ENCODE assay signal across 36 cellular contexts in the genomic region with DNA sequence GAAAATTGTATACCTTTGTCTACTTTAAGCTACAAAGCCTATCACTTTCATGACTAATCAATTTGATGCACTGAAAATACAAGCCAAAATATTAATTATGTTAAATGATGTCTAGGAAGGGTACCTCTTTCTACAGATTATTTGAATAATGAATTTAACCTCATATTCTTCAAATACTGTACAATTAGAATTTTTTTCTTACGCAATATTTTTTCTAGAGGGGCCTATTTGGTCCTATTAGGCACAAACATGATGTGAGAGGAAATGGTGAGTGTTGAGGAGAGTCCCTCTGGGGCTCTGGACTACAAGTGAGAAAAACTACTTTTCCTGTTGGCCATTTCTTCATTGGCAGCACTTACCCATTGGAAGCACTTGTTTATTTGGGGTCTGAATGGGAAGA. TPM values are rescaled to one million over a fixed set of nuclear protein-coding genes. Genes with fewer than 3 reads are reported as not detected.
"Had no signal": no experiment of that assay in that cellular context is flagged by ENCODE, and none has a peak within 500 bp of the region (broad histone marks: within the 10 kb centered on the region; RNA-seq: fewer than 3 reads in every experiment).

No MANE protein-coding gene starts in this region.

- H3K36me3 ChIP-seq: adrenal gland, ascending aorta, brain microvascular endothelial cell, breast epithelium, cardiac muscle cell had no signal

- DNase-seq: activated effector memory CD4-positive, alpha-beta T cell treated with anti-CD3 and anti-CD28 coated beads, Interleukin-2, amount 50 U/mL, for 16 hours; activated effector memory CD4-positive, alpha-beta T cell treated with Interleukin-2 at 50 U/mL for 16 hours; activated gamma-delta T cell; activated gamma-delta T cell treated with Interleukin-2 at 50 U/mL for 16 hours; activated naive CD4-positive, alpha-beta T cell; activated naive CD4-positive, alpha-beta T cell treated with anti-CD3 and anti-CD28 coated beads for 36 hours; activated naive CD4-positive, alpha-beta T cell treated with anti-CD3 and anti-CD28 coated beads, Interleukin-2, amount 10 ng/mL, durations not matched to agents 7 days and 5 days; activated naive CD4-positive, alpha-beta T cell treated with anti-CD3 and anti-CD28 coated beads, Interleukin-2, amount 50 U/mL, for 16 hours; activated naive CD4-positive, alpha-beta T cell treated with Interleukin-2 at 50 U/mL for 16 hours; activated naive CD8-positive, alpha-beta T cell treated with anti-CD3 and anti-CD28 coated beads for 36 hours; activated naive CD8-positive, alpha-beta T cell treated with anti-CD3 and anti-CD28 coated beads, Interleukin-2, amount 10 ng/mL, durations not matched to agents 7 days and 5 days; activated naive CD8-positive, alpha-beta T cell treated with anti-CD3 and anti-CD28 coated beads, Interleukin-2, amount 50 U/mL, for 24 hours; activated T-cell treated with anti-CD3 and anti-CD28 coated beads, Interleukin-2, amount 50 U/mL, for 1 hour; activated T-cell treated with anti-CD3 and anti-CD28 coated beads, Interleukin-2, amount 50 U/mL, for 24 hours; activated T-cell treated with anti-CD3 and anti-CD28 coated beads, Interleukin-2, amount 50 U/mL, for 4 hours; activated T-cell treated with anti-CD3 and anti-CD28 coated beads, Interleukin-2, amount 50 U/mL, for 48 hours; activated T-cell treated with anti-CD3 and anti-CD28 coated beads, Interleukin-2, amount 50 U/mL, for 72 hours; adrenal gland; amniotic stem cell; amygdala; anterior cingulate cortex; aorta; body of pancreas; brain microvascular endothelial cell; caudate nucleus; central memory CD4-positive, alpha-beta T cell; cerebellar nuclear complex had no signal

- FAIRE-seq: astrocyte, bronchial epithelial cell had no signal

- H3K27me3 ChIP-seq: adrenal gland, ascending aorta, body of pancreas, breast epithelium had no signal

- H3K4me1 ChIP-seq: adrenal gland, ascending aorta, breast epithelium had no signal

- H3K9me3 ChIP-seq: adrenal gland, ascending aorta, body of pancreas, breast epithelium had no signal

- ATAC-seq: activated naive CD4-positive, alpha-beta T cell treated with anti-CD3 and anti-CD28 coated beads, Interleukin-2, amount 50 U/mL, for 72 hours; activated naive CD8-positive, alpha-beta T cell treated with anti-CD3 and anti-CD28 coated beads, Interleukin-2, amount 50 U/mL, for 24 hours; activated T-cell treated with anti-CD3 and anti-CD28 coated beads, Interleukin-2, amount 50 U/mL, for 4 hours; activated T-cell treated with anti-CD3 and anti-CD28 coated beads, Interleukin-2, amount 50 U/mL, for 72 hours; activated T-helper 17 cell treated with anti-CD3 and anti-CD28 coated beads, Interleukin-2, amount 50 U/mL, for 72 hours; body of pancreas had no signal

- H3K4me3 ChIP-seq: adrenal gland, ascending aorta, body of pancreas, breast epithelium, cardiac muscle cell had no signal

- H3K27ac ChIP-seq: adrenal gland, ascending aorta, brain microvascular endothelial cell, breast epithelium, cardiac muscle cell had no signal

RNA-seq across cellular contexts. Expression of a gene that starts 5.4 kb away (rescaled TPM):
- total RNA-seq: activated naive CD4-positive, alpha-beta T cell treated with anti-CD3 and anti-CD28 coated beads for 36 hours; activated T-helper 1 cell treated with anti-CD3 and anti-CD28 coated beads, Interleukin-12 subunit alpha, Interleukin-12 subunit beta, Interleukin-2, Interleukin-4 antibody, amounts not matched to agents 30 ng/mL and 10 ng/mL and 1 ng/mL, durations not matched to agents 14 hours and 24 hours and 36 hours; activated T-helper 2 cell treated with anti-CD3 and anti-CD28 coated beads, Interferon-gamma antibody, Interleukin-2, Interleukin-4, amounts not matched to agents 10 μg/mL and 5 μg/mL and 100 μg/mL, durations not matched to agents 14 hours and 24 hours and 36 hours; aorta; ascending aorta had no signal
- polyA plus RNA-seq: cardiac muscle cell had no signal
